14 cellular contexts compared by ENCODE assay signal in genomic region chr1:30790850-30791778, GRCh38. TPM values are rescaled to one million over a fixed set of nuclear protein-coding genes. Genes with fewer than 3 reads are reported as not detected.
DNase-seq lines count a peak whose midpoint lies in the region; ATAC-seq, FAIRE-seq and TF ChIP-seq lines count a peak whose summit lies in the region.
"Had no signal": no experiment of that assay in that cellular context is flagged by ENCODE, and none has a peak within 500 bp of the region (broad histone marks: within the 10 kb centered on the region; RNA-seq: fewer than 3 reads in every experiment).

No MANE protein-coding gene starts in this region.

- POLR2A ChIA-PET in H1 (lab: Charles Lee; ENCODE audit: partially characterized antibody), result interaction anchor here (0.8 to 1.7 kb wide), 2 partner anchors 8 to 11 kb away, joined by 3 to 6 read pairs; no protein-coding TSS in a partner anchor

- no peak overlapping the region for H2BK120ac ChIP-seq in H1 (replicated peaks; ENCODE audit: low read depth, low read length)

- H4K8ac ChIP-seq in H1 (ENCODE audit: extremely low read depth, insufficient read depth, low read length), result no peak overlapping the region

- H3K4me1 ChIP-seq in Peyer's patch, result no peaks in the 10 kb centered on the region
- no peaks in the 10 kb centered on the region; a peak in 1 of 7 replicates for H3K4me1 ChIP-seq in H1 (replicated peaks in 1 of 4; ENCODE audit: control insufficient read depth in 3 of 4, insufficient read depth in 4 of 4, low read length in 3 of 4)

- no peaks in the 10 kb centered on the region for H3K23me2 ChIP-seq in H1 (ENCODE audit: low read depth, low read length)

- no peak overlapping the region for H3K9ac ChIP-seq in H1 (replicated peaks in 1 of 4; ENCODE audit: extremely low read depth in 1 of 4, low read depth in 3 of 4, low read length in 3 of 4)

- no peak overlapping the region for H2BK15ac ChIP-seq in H1 (ENCODE audit: low read length)

- H2BK5ac ChIP-seq in H1 (ENCODE audit: low read depth, low read length), result no peak overlapping the region

- no peaks in the 10 kb centered on the region for H3K9me3 ChIP-seq in Peyer's patch
- H3K9me3 ChIP-seq in H1 (ENCODE audit: insufficient read depth in 2 of 2, low read depth in 1 of 2, low read length in 1 of 2), result no peaks in the 10 kb centered on the region
- H3K9me3 ChIP-seq: upper lobe of right lung had no signal

- H3K79me1 ChIP-seq in H1 (ENCODE audit: low read depth, low read length), result no peaks in the 10 kb centered on the region

- 0 out of 2 replicates have a peak overlapping the region, but pooled peaks have one; percentile 24 for H2AK5ac ChIP-seq in H1 (ENCODE audit: low read depth, low read length)

- TF ChIP-seq EP300 in H1 (IDR thresholded peaks at IDR 0.05; ENCODE audit: borderline replicate concordance in 1 of 2, low read depth in 2 of 2, low read length in 2 of 2), result no peak

- H3K27ac ChIP-seq in Peyer's patch (no peak overlapping the region), H1 (ENCODE audit: low read depth, low read length) (no peak overlapping the region)
- H3K27ac ChIP-seq: upper lobe of right lung had no signal

- no peak overlapping the region for H4K5ac ChIP-seq in H1 (ENCODE audit: insufficient read length, low read depth, low read length)

- H3K14ac ChIP-seq in H1 (ENCODE audit: insufficient read length), result no peak overlapping the region

- H3K4me3 ChIP-seq in AG10803 (ENCODE audit: low read length) (no peak overlapping the region), Peyer's patch (no peak overlapping the region), H1 (ENCODE audit: extremely low read depth in 1 of 4, insufficient read depth in 2 of 4, low read depth in 3 of 4, low read length in 4 of 4) (no peak overlapping the region)
- H3K4me3 ChIP-seq: upper lobe of right lung had no signal

- no peak overlapping the region for H2BK12ac ChIP-seq in H1 (ENCODE audit: low read depth, low read length)

- no peak overlapping the region for H2BK20ac ChIP-seq in H1 (ENCODE audit: low read length)

- TF ChIP-seq RAD21 in H1 (IDR thresholded peaks at IDR 0.05 in 1 of 2, conservative IDR thresholded peaks at IDR 0.05 in 1 of 2; ENCODE audit: low read depth in 2 of 2, low read length in 2 of 2), result no peak

- H3K79me2 ChIP-seq in H1 (ENCODE audit: control insufficient read depth in 1 of 2, insufficient read depth in 2 of 2, low read length in 2 of 2), result no peaks in the 10 kb centered on the region

- no peak overlapping the region for H3K23ac ChIP-seq in H1 (ENCODE audit: insufficient read length)

- no peak for ATAC-seq in GM21367 (IDR thresholded peaks at IDR 0.05; ENCODE audit: unreplicated experiment)
- ATAC-seq: upper lobe of right lung had no signal

- H4K91ac ChIP-seq in H1 (replicated peaks; ENCODE audit: insufficient read length, low read length), result no peak overlapping the region

- CTCF ChIA-PET in H1 (lab: Charles Lee; ENCODE audit: partially characterized antibody), result interaction anchor here (0.5 to 51.2 kb wide), 8 partner anchors 11 to 881 kb away, joined by 3 to 1640 read pairs (median 5); partner anchors contain the start of genes LAPTM5, MATN1 and SDC3

- 80% methylated on average over 5 of the region's 5 CpGs; no CpG with 5 or more reads in 1 of the 2 experiments for WGBS in H1 (ENCODE audit: extremely low coverage in 1 of 2, insufficient coverage in 1 of 2, insufficient read length in 1 of 2, insufficient replicate concordance in 2 of 2, low coverage in 1 of 2, low lambda C conversion rate in 2 of 2, missing lambda C conversion rate in 1 of 2), 2 experiments

- no peak overlapping the region for H3K4me2 ChIP-seq in H1 (ENCODE audit: insufficient read depth in 1 of 2, low read depth in 2 of 2, low read length in 2 of 2)

- H3K56ac ChIP-seq in H1 (replicated peaks; ENCODE audit: insufficient read length, low read depth, low read length), result no peak overlapping the region

- peak; percentile 84 for FAIRE-seq in GM12891 (lab: Jason Lieb, UNC)
- no peak for FAIRE-seq in H1 (lab: Jason Lieb, UNC)
- FAIRE-seq: endometrium had no signal

- H3K36me3 ChIP-seq in Peyer's patch (no peaks in the 10 kb centered on the region), H1 (ENCODE audit: control insufficient read depth in 2 of 4, insufficient read depth in 4 of 4, low read length in 3 of 4) (no peaks in the 10 kb centered on the region)
- H3K36me3 ChIP-seq: upper lobe of right lung had no signal

- H3K27me3 ChIP-seq in Peyer's patch (no peaks in the 10 kb centered on the region), H1 (replicated peaks in 1 of 4; ENCODE audit: control insufficient read depth in 3 of 4, extremely low read depth in 1 of 4, insufficient read depth in 3 of 4, low read length in 3 of 4) (peaks cover 0 to 1% (median 0%) of the 10 kb centered on the region in 4 experiments; a peak in 2 of 7 replicates)
- H3K27me3 ChIP-seq: upper lobe of right lung had no signal

- no peaks in the 10 kb centered on the region for H4K20me1 ChIP-seq in H1 (replicated peaks in 1 of 2; ENCODE audit: control insufficient read depth in 1 of 2, insufficient read depth in 2 of 2, low read length in 2 of 2)

- no peak for TF ChIP-seq CTCF in AG10803 (conservative IDR thresholded peaks at IDR 0.05; ENCODE audit: low read length)
- TF ChIP-seq CTCF in Peyer's patch (IDR thresholded peaks at IDR 0.05), result no peak
- no peak for TF ChIP-seq CTCF in H1 (IDR thresholded peaks at IDR 0.05; ENCODE audit: control extremely low read depth in 1 of 3, insufficient read depth in 1 of 3, low read depth in 1 of 3, low read length in 3 of 3)

- H3K4ac ChIP-seq in H1 (replicated peaks; ENCODE audit: insufficient read length, low read depth, low read length), result no peak overlapping the region

- H2AFZ ChIP-seq in H1 (ENCODE audit: low read length), result no peak overlapping the region

- no peak overlapping the region for H3K18ac ChIP-seq in H1 (ENCODE audit: extremely low read depth, low read length)

- TF ChIP-seq POLR2A in GM12891 (IDR thresholded peaks at IDR 0.05; ENCODE audit: low read depth, low read length) (no peak), Peyer's patch (IDR thresholded peaks at IDR 0.05) (no peak), H1 (IDR thresholded peaks at IDR 0.05; ENCODE audit: control extremely low read depth in 1 of 2, low read depth in 2 of 2, low read length in 2 of 2) (no peak)

- peak; percentile 18 for DNase-seq in AG10803 (ENCODE audit: low read depth)
- DNase-seq in GM12891 (ENCODE audit: insufficient read length, low spot score), result no peak
- peak in 2 of 3 donors; percentile 46 to 65 for DNase-seq in Peyer's patch
- DNase-seq in H1 (ENCODE audit: low read depth in 1 of 2, low spot score in 2 of 2), result no peak
- DNase-seq in stimulated activated CD4-positive, alpha-beta T cell treated with anti-CD3 and anti-CD28 coated beads, Interleukin-2, amount 100 ng/mL, for 48 hours, result no peak
- no peak for DNase-seq in mucosa of gallbladder (ENCODE audit: low spot score)
- no peak for DNase-seq in stimulated activated CD4-positive, alpha-beta T cell treated with anti-CD3 and anti-CD28 coated beads, Interleukin-2, amount 100 ng/mL, for 24 hours
- DNase-seq: hippocampal formation, NCI-H1105, SIG-M5, upper lobe of right lung had no signal

TF ChIP-seq in GM12891, 5 proteins besides CTCF, POLR2A, EP300 and RAD21:
- TF ChIP-seq PAX5 (IDR thresholded peaks at IDR 0.05; ENCODE audit: insufficient read depth, low read length, severe bottlenecking) (no peak), TAF1 (IDR thresholded peaks at IDR 0.05; ENCODE audit: low read depth, low read length) (no peak), SPI1 (IDR thresholded peaks at IDR 0.05; ENCODE audit: low read depth, low read length) (no peak), POU2F2 (IDR thresholded peaks at IDR 0.05; ENCODE audit: low read depth, low read length) (no peak), POLR2AphosphoS5 (IDR thresholded peaks at IDR 0.05; ENCODE audit: low read depth, low read length) (no peak)

TF ChIP-seq in H1, 55 proteins besides CTCF, POLR2A, EP300 and RAD21:
- TF ChIP-seq SP2 (IDR thresholded peaks at IDR 0.05; ENCODE audit: low read length), result no peak
- TF ChIP-seq SP4 (IDR thresholded peaks at IDR 0.05; ENCODE audit: low read length), result no peak
- no peak for TF ChIP-seq SIRT6 (IDR thresholded peaks at IDR 0.05; ENCODE audit: low read length)
- no peak for TF ChIP-seq SIN3A (conservative IDR thresholded peaks at IDR 0.05 in 1 of 2, IDR thresholded peaks at IDR 0.05 in 1 of 2; ENCODE audit: low read depth in 1 of 2, low read length in 2 of 2)
- no peak for TF ChIP-seq CTBP2 (IDR thresholded peaks at IDR 0.05; ENCODE audit: borderline replicate concordance, insufficient read depth, insufficient read length, low read length)
- no peak for TF ChIP-seq FOSL1 (IDR thresholded peaks at IDR 0.05; ENCODE audit: insufficient read depth, low read depth, low read length)
- no peak for TF ChIP-seq MAX (IDR thresholded peaks at IDR 0.05)
- TF ChIP-seq EZH2 (IDR thresholded peaks at IDR 0.05; ENCODE audit: low read depth, low read length, severe bottlenecking), result no peak
- no peak for TF ChIP-seq JUN (IDR thresholded peaks at IDR 0.05; ENCODE audit: low read depth, low read length)
- TF ChIP-seq HDAC6 (IDR thresholded peaks at IDR 0.05; ENCODE audit: low read depth, low read length), result no peak
- no peak for TF ChIP-seq MAFK (IDR thresholded peaks at IDR 0.05; ENCODE audit: low read depth, low read length)
- TF ChIP-seq NRF1 (IDR thresholded peaks at IDR 0.05; ENCODE audit: low read depth, low read length), result no peak
- no peak for TF ChIP-seq HDAC2 (IDR thresholded peaks at IDR 0.05; ENCODE audit: borderline replicate concordance in 1 of 2, low read depth in 2 of 2, low read length in 2 of 2)
- TF ChIP-seq ZNF274 (IDR thresholded peaks at IDR 0.05; ENCODE audit: borderline replicate concordance, extremely low read depth, low read length), result no peak
- TF ChIP-seq TBP (IDR thresholded peaks at IDR 0.05; ENCODE audit: low read depth, low read length), result no peak
TF ChIP-seq in H1: peak in this region for 0.

RNA-seq across cellular contexts. Expression of gene LAPTM5, which starts 33.5 kb away (rescaled TPM):
- polyA plus RNA-seq in GM12891 (2012; ENCODE audit: low read depth, missing spikeins), result 479 TPM
- 10 to 100 TPM; 10.3 to 77.6 (median 18.3) TPM for total RNA-seq in Peyer's patch
- total RNA-seq in H1 (2021; fragmentation: NEBNext Ultra II Directional; extraction: Animal tissue kit (Norgen Biotek cat#: 25700)), result 0.37 and 0.52 TPM in 2 replicates
- polyA plus RNA-seq in H1 (2011; rRNA removed), result 0.77 and 1.4 TPM in 2 replicates
- 0.83 TPM for polyA plus RNA-seq in H1 (2011; cell fraction: cytosol; rRNA removed)
- polyA plus RNA-seq in H1 (2011; cell fraction: nucleus; rRNA removed), result 0.46 TPM
- 0.39 to 0.60 TPM (median 0.52 TPM) in 3 of 4 replicates, not detected in the other for polyA plus RNA-seq in H1 (2012, experiment 1 of 2)
- 0.18 TPM for polyA plus RNA-seq in H1 (2012, experiment 2 of 2)
- polyA plus RNA-seq in H1 (2013, experiment 1 of 2), result 0.57 TPM
- polyA plus RNA-seq in H1 (2013, experiment 2 of 2), result 0.99 TPM
- 1.0 and 1.1 TPM in 2 replicates for polyA minus RNA-seq in H1 (2011; rRNA and poly(A)+ RNA removed)
- not detected for polyA minus RNA-seq in H1 (2011; cell fraction: cytosol; rRNA and poly(A)+ RNA removed)
- 0.30 TPM for polyA minus RNA-seq in H1 (2011; cell fraction: nucleus; rRNA and poly(A)+ RNA removed)
- total RNA-seq in mucosa of gallbladder, result 111 TPM
- total RNA-seq: NCI-H460 had no signal

Comparison
In these comparisons a context has a peak if more than half of its experiments do, and no peak if none do; other contexts are left out.
1. DNase-seq: peak in AG10803 (single experiment) and Peyer's patch (2 of 3); none in GM12891 (single experiment), H1 (0 of 2), stimulated activated CD4-positive, alpha-beta T cell treated with anti-CD3 and anti-CD28 coated beads, Interleukin-2, amount 100 ng/mL, for 48 hours (0 of 2), mucosa of gallbladder (single experiment) and stimulated activated CD4-positive, alpha-beta T cell treated with anti-CD3 and anti-CD28 coated beads, Interleukin-2, amount 100 ng/mL, for 24 hours (0 of 2).